Comparison of ENCODE assay signal across 8 cellular contexts in the genomic region with DNA sequence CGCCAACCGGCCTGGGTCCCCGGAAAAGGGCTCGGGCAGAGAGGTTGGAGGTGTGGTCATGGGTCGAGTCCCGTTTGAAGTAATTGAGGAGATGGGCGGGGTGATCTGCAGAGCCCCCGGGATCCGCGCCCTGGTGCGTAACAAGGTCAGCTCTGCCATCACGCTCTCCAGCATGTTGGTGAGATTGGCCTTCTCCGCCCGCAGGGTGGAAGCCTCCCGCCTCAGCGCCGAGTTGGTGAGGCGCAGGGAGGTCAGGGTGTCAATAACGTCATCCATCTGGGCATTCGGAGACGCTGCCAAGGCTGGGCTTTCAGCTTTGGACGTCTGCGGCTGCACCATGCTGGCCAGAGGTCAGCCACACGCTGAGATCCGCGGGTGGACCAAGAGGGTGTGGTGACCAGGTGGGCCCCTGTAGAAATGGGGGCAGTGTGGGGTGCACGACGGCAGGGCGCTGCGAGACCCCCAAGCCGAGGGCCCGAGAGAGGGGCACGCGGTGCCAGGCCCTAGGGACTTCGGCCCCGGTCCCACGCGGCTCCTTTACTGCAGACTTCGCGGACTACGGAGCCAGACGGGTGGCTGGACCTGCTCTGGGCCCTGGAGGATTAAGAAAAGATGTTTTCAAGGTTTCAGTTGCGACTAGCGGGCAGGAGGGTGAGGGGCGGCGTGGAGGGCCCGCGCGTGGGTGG. TPM values are rescaled to one million over a fixed set of nuclear protein-coding genes. Genes with fewer than 3 reads are reported as not detected.
A peak's percentile ranks its signal among the peaks of the same experiment; 100 is the strongest.
DNase-seq lines count a peak whose midpoint lies in the region; ATAC-seq and TF ChIP-seq lines count a peak whose summit lies in the region.

No MANE protein-coding gene starts in this region.

- H4K91ac ChIP-seq in neuronal stem cell (ENCODE audit: low read depth, low read length, poor library complexity) = peak overlapping the region; percentile 99

- no peak for TF ChIP-seq CTCF in VCaP (conservative IDR thresholded peaks at IDR 0.05)

- DNase-seq in NCI-H82 (lab: John Stamatoyannopoulos, UW) (peak; percentile 14), NCI-H82 treated with DMSO at 0.1 percent for 48 hours (lab: John Stamatoyannopoulos, UW; ENCODE audit: unreplicated experiment) (no peak), fibroblast of peridontal ligament (ENCODE audit: extremely low read depth) (peak; percentile 8), neuronal stem cell (ENCODE audit: low spot score) (peak; percentile 9), amniotic stem cell (lab: John Stamatoyannopoulos, UW) (no peak), NCI-H2107 treated with DMSO at 0.1 percent for 48 hours (lab: John Stamatoyannopoulos, UW; ENCODE audit: unreplicated experiment) (no peak)

- peak overlapping the region; percentile 84 for H3K4me2 ChIP-seq in neuronal stem cell (ENCODE audit: insufficient read depth, low read length, poor library complexity, severe bottlenecking)

- peaks cover 16% of the 10 kb centered on the region for H3K79me1 ChIP-seq in neuronal stem cell (ENCODE audit: low read depth, low read length)

- peaks cover 13 to 21% of the 10 kb centered on the region in 2 donors for H3K9me3 ChIP-seq in neuronal stem cell (replicated peaks in 1 of 2; ENCODE audit: control insufficient read depth in 2 of 2, insufficient read depth in 1 of 2, low read depth in 1 of 2, low read length in 2 of 2)

- H2AK5ac ChIP-seq in neuronal stem cell (ENCODE audit: low read depth, low read length) = peak overlapping the region; percentile 99

- peak overlapping the region; percentile 98 for H3K18ac ChIP-seq in neuronal stem cell (ENCODE audit: low read length)

- H2BK120ac ChIP-seq in neuronal stem cell (ENCODE audit: low read depth, low read length) = peak overlapping the region; percentile 94

- H3K4me1 ChIP-seq in neuronal stem cell (ENCODE audit: control insufficient read depth in 2 of 2, insufficient read depth in 1 of 2, low read depth in 1 of 2, low read length in 2 of 2) = peaks cover 4 to 17% of the 10 kb centered on the region in 2 donors

- H3K14ac ChIP-seq in neuronal stem cell (ENCODE audit: low read length) = peak overlapping the region; percentile 92

- H2AFZ ChIP-seq in neuronal stem cell (ENCODE audit: low read length) = peak overlapping the region; percentile 93

- H4K8ac ChIP-seq in neuronal stem cell (ENCODE audit: low read depth, low read length) = no peak overlapping the region

- H2BK5ac ChIP-seq in neuronal stem cell (ENCODE audit: low read length) = peak overlapping the region; percentile 62

- peak overlapping the region; percentile 82 for H2BK12ac ChIP-seq in neuronal stem cell (ENCODE audit: low read length)

- peak overlapping the region; percentile 99 for H3K4ac ChIP-seq in neuronal stem cell (ENCODE audit: low read length)

- H3K23ac ChIP-seq in neuronal stem cell (ENCODE audit: low read depth, low read length, poor library complexity) = peak overlapping the region; percentile 82

- peak overlapping the region; percentile 69 to 88 for H3K4me3 ChIP-seq in neuronal stem cell (ENCODE audit: low read length in 2 of 2)

- no peaks in the 10 kb centered on the region for H3K27me3 ChIP-seq in neuronal stem cell (ENCODE audit: control insufficient read depth in 3 of 3, insufficient read depth in 3 of 3, low read depth in 1 of 3, low read length in 3 of 3)

- no CpG with 5 or more reads among the region's 49 CpGs for WGBS in neuronal stem cell (ENCODE audit: extremely low coverage in 2 of 2, insufficient read length in 2 of 2, insufficient replicate concordance in 1 of 2), 2 donors

- H3K27ac ChIP-seq in VCaP (peak overlapping the region; percentile 92), neuronal stem cell (replicated peaks; ENCODE audit: low read length) (no peak overlapping the region)

- ATAC-seq in GM21576 (IDR thresholded peaks at IDR 0.05; ENCODE audit: unreplicated experiment) = no peak

- peak overlapping the region; percentile 40 for H2BK15ac ChIP-seq in neuronal stem cell (ENCODE audit: low read length)

- peak overlapping the region; percentile 94 for H3K9ac ChIP-seq in neuronal stem cell (ENCODE audit: low read depth, low read length, poor library complexity)

- peaks cover 31 to 48% of the 10 kb centered on the region in 2 donors for H3K36me3 ChIP-seq in neuronal stem cell (replicated peaks in 1 of 2; ENCODE audit: control insufficient read depth in 2 of 2, insufficient read depth in 2 of 2, low read length in 2 of 2)

RNA-seq across cellular contexts. Expression of gene RTL6, which starts 0.7 kb away (rescaled TPM):
- 19.8 TPM for polyA plus RNA-seq in neuronal stem cell (2013, experiment 1 of 2)
- polyA plus RNA-seq in neuronal stem cell (2013, experiment 2 of 2) = 20.4 TPM

Comparison
In these comparisons a context has a peak if more than half of its experiments do, and no peak if none do; other contexts are left out.
1. DNase-seq: peak in NCI-H82 (single experiment), fibroblast of peridontal ligament (single experiment) and neuronal stem cell (single experiment); none in NCI-H82 treated with DMSO at 0.1 percent for 48 hours (single experiment), amniotic stem cell (single experiment) and NCI-H2107 treated with DMSO at 0.1 percent for 48 hours (single experiment).